Comparison of ENCODE assay signal across 10 cellular contexts in genomic region chr15:50390549-50391264, GRCh38. TPM values are rescaled to one million over a fixed set of nuclear protein-coding genes. Genes with fewer than 3 reads are reported as not detected.
DNase-seq lines count a peak whose midpoint lies in the region; ATAC-seq, FAIRE-seq and TF ChIP-seq lines count a peak whose summit lies in the region.
"Had no signal": no experiment of that assay in that cellular context is flagged by ENCODE, and none has a peak within 500 bp of the region (broad histone marks: within the 10 kb centered on the region; RNA-seq: fewer than 3 reads in every experiment).

No MANE protein-coding gene starts in this region.

- no peaks in the 10 kb centered on the region for H3K79me2 ChIP-seq in GM12878 (ENCODE audit: control insufficient read depth, insufficient read depth, low read length)

- H4K20me1 ChIP-seq in GM12878 (ENCODE audit: control insufficient read depth, insufficient read depth) = no peaks in the 10 kb centered on the region

- WGBS in GM12878 (ENCODE audit: insufficient coverage, insufficient replicate concordance, low lambda C conversion rate, missing lambda C conversion rate) = 34% methylated on average over 4 of the region's 4 CpGs

- no peak overlapping the region for H3K9ac ChIP-seq in GM12878 (ENCODE audit: control insufficient read depth, insufficient read depth, low read length)

- no TSS peak for BruUV-seq in GM12878 (replicated peaks; lab: Mats Ljungman, UMichigan)

- TF ChIP-seq RAD21 in GM12878 (IDR thresholded peaks at IDR 0.05; ENCODE audit: insufficient read depth, low read depth, low read length) = no peak

- in situ Hi-C loops in GM12878 (cut with MboI) (no loop called here), GM13977 (cut with MboI; ENCODE audit: low pct_unique_long_range_greater_than_20kb, low sequenced_read_pairs, unreplicated experiment) (no loop called here)

- no peak overlapping the region for H2AFZ ChIP-seq in GM12878 (ENCODE audit: control insufficient read depth, low read depth, low read length)

- RAD21 ChIA-PET in GM12878 (lab: Charles Lee; ENCODE audit: unreplicated experiment) = interaction anchor here (0.6 to 1.6 kb wide), 3 partner anchors 12 to 39 kb away, joined by 3 to 9 read pairs (median 3); partner anchors contain the start of gene USP8

- H3K27me3 ChIP-seq in GM12878 (replicated peaks in 1 of 2; ENCODE audit: control insufficient read depth in 2 of 2, insufficient read depth in 2 of 2, low read length in 1 of 2) = no peaks in the 10 kb centered on the region
- H3K27me3 ChIP-seq in MG63 = no peaks in the 10 kb centered on the region
- H3K27me3 ChIP-seq: heart right ventricle, stomach had no signal

- peak overlapping the region; percentile 13; the same call in 1 of the 2 replicates for H3K4me3 ChIP-seq in GM12878
- H3K4me3 ChIP-seq in MG63 = no peak overlapping the region
- H3K4me3 ChIP-seq: heart right ventricle, stomach had no signal

- intact Hi-C loops in GM12878 (cut with micrococcal nuclease; ENCODE audit: unreplicated experiment) = loop anchor here (1.0 kb wide), 1 partner anchor 35 kb away; the partner anchor contains the start of gene GABPB1
- intact Hi-C loops in head of caudate nucleus (cut with DNase I) = no loop called here

- DNase-seq in DMS53 (lab: John Stamatoyannopoulos, UW) (peak; percentile 81), GM12878 (ENCODE audit: low read depth, low spot score) (peak; percentile 49), head of caudate nucleus (no peak), GM13977 (ENCODE audit: low spot score) (no peak), MG63 (no peak)
- DNase-seq in activated CD4-positive, alpha-beta T cell treated with anti-CD3 and anti-CD28 coated beads, Interleukin-2, amount 50 U/mL, for 48 hours = no peak
- DNase-seq: heart right ventricle, stomach had no signal

- H3K9me3 ChIP-seq in GM12878 (replicated peaks; ENCODE audit: control insufficient read depth, insufficient read depth, low read length) (no peaks in the 10 kb centered on the region), MG63 (no peaks in the 10 kb centered on the region)
- H3K9me3 ChIP-seq: heart right ventricle, stomach had no signal

- peak overlapping the region; percentile 5 for H3K4me2 ChIP-seq in GM12878 (ENCODE audit: control insufficient read depth, insufficient read depth)

- CTCF ChIA-PET in GM12878 (lab: Yijun Ruan, JAX) = interaction anchor here (0.7 to 1.4 kb wide), 3 partner anchors 11 to 34 kb away, joined by 3 to 5 read pairs (median 4); partner anchors contain the start of gene USP8

- POLR2A ChIA-PET in GM12878 (lab: Charles Lee) = interaction anchor here (1.0 to 1.3 kb wide), 5 partner anchors 12 to 36 kb away, joined by 3 read pairs; partner anchors contain the start of genes GABPB1 and USP8

- peak overlapping the region; percentile 1; the same call in 1 of the 2 replicates for H3K27ac ChIP-seq in GM12878 (ENCODE audit: control insufficient read depth, insufficient read depth)
- H3K27ac ChIP-seq: heart right ventricle, stomach had no signal

- peak in 1 of 2 experiments; percentile 87; a peak in 2 of 4 replicates for TF ChIP-seq EP300 in GM12878 (IDR thresholded peaks at IDR 0.05; ENCODE audit: borderline replicate concordance in 1 of 2, control insufficient read depth in 1 of 2, low read depth in 2 of 2, low read length in 2 of 2)

- no peak for TF ChIP-seq POLR2A in GM12878 (IDR thresholded peaks at IDR 0.05; ENCODE audit: low read depth, low read length)

- peak; percentile 61 for FAIRE-seq in GM12878 (lab: Jason Lieb, UNC)

- H3K36me3 ChIP-seq in GM12878 (ENCODE audit: control insufficient read depth in 2 of 2, insufficient read depth in 2 of 2, low read length in 1 of 2) (no peaks in the 10 kb centered on the region), MG63 (no peaks in the 10 kb centered on the region)
- H3K36me3 ChIP-seq: heart right ventricle, stomach had no signal

- TF ChIP-seq CTCF in GM12878 (IDR thresholded peaks at IDR 0.05 in 2 of 3, conservative IDR thresholded peaks at IDR 0.05 in 1 of 3; ENCODE audit: control insufficient read depth in 2 of 3, extremely low read depth in 1 of 3, insufficient read depth in 1 of 3, low read depth in 3 of 3, low read length in 3 of 3) (no peak), GM13977 (IDR thresholded peaks at IDR 0.05; ENCODE audit: extremely low read depth, insufficient read depth, missing control alignments) (no peak)

- peaks cover 14% of the 10 kb centered on the region for H3K4me1 ChIP-seq in GM12878 (ENCODE audit: control insufficient read depth, insufficient read depth, low read length)
- H3K4me1 ChIP-seq: stomach had no signal

- ATAC-seq in GM21423 (IDR thresholded peaks at IDR 0.05; ENCODE audit: unreplicated experiment) (peak; percentile 89), HG03460 (IDR thresholded peaks at IDR 0.05; ENCODE audit: unreplicated experiment) (peak; percentile 79), GM12878 (peak; percentile 91)
- ATAC-seq: heart right ventricle had no signal

- SMC1A ChIA-PET in GM12878 (lab: Charles Lee; ENCODE audit: uncharacterized antibody, unreplicated experiment) = interaction anchor here (0.7 to 2.0 kb wide), 11 partner anchors 12 to 495 kb away, joined by 3 to 11 read pairs (median 4); partner anchors contain the start of gene USP8

TF ChIP-seq in GM12878, 131 proteins besides CTCF, POLR2A, EP300 and RAD21 (continues in another document):
- TF ChIP-seq, protein P1, sequence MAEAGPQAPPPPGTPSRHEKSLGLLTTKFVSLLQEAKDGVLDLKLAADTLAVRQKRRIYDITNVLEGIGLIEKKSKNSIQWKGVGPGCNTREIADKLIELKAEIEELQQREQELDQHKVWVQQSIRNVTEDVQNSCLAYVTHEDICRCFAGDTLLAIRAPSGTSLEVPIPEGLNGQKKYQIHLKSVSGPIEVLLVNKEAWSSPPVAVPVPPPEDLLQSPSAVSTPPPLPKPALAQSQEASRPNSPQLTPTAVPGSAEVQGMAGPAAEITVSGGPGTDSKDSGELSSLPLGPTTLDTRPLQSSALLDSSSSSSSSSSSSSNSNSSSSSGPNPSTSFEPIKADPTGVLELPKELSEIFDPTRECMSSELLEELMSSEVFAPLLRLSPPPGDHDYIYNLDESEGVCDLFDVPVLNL (IDR thresholded peaks at IDR 0.05; ENCODE audit: low read depth, low read length) = no peak
- TF ChIP-seq EZH2 (IDR thresholded peaks at IDR 0.05; ENCODE audit: borderline replicate concordance, control insufficient read depth, low read depth, low read length) (no peak), SREBF2 (IDR thresholded peaks at IDR 0.05; ENCODE audit: low read length) (no peak), ZZZ3 (IDR thresholded peaks at IDR 0.05; ENCODE audit: control insufficient read depth, insufficient read length, low read depth) (no peak), SUPT20H (IDR thresholded peaks at IDR 0.05; ENCODE audit: borderline replicate concordance, control insufficient read depth, low read depth, low read length) (no peak), RFX5 (IDR thresholded peaks at IDR 0.05; ENCODE audit: low read depth, low read length) (no peak), MTA2 (IDR thresholded peaks at IDR 0.05; ENCODE audit: low read depth) (peak; percentile 56), NR2C1 (IDR thresholded peaks at IDR 0.05) (no peak)

RNA-seq across cellular contexts. Expression of gene USP8, which starts 33.5 kb away (rescaled TPM):
- 108 and 116 TPM in 2 replicates for total RNA-seq in GM12878 (2013; cell fraction: nucleolus; rRNA removed)
- total RNA-seq in GM12878 (2014; rRNA removed) (27.6 and 32.3 TPM in 2 replicates), GM12878 (2014; rRNA removed; fragmentation: Illumina TruSeq; extraction: Trizol) (36.8 and 44.6 TPM in 2 replicates), GM12878 (2021) (34.8 and 42.3 TPM in 2 replicates)
- polyA plus RNA-seq in GM12878 (2011; ENCODE audit: low read depth) = 14.8 TPM
- polyA plus RNA-seq in GM12878 (2011; rRNA removed) (51.7 and 71.6 TPM in 2 replicates), GM12878 (2014; fragmentation: Illumina TruSeq; extraction: Trizol) (39.7 and 43.3 TPM in 2 replicates), GM12878 (2014; fragmentation: Nextera tagmentation; extraction: Ambion mirVana) (10 to 100 TPM; 25.2 to 30.2 TPM), GM12878 (2014; rRNA removed) (27.5 and 28.7 TPM in 2 replicates), GM12878 (2016; fragmentation: Nextera tagmentation; extraction: Ambion mirVana) (10 to 100 TPM; 35.5 to 42.3 TPM)
- polyA plus RNA-seq in GM12878 (2011; cell fraction: cytosol; rRNA removed) = 16.9 and 17.5 TPM in 2 replicates
- 29.5 and 36.4 TPM in 2 replicates for polyA plus RNA-seq in GM12878 (2011; cell fraction: nucleus; rRNA removed)
- 20.6 and 26.6 TPM in 2 replicates for polyA plus RNA-seq in GM12878 (2012)
- polyA minus RNA-seq in GM12878 (2011; rRNA and poly(A)+ RNA removed) = 39.4 and 50.5 TPM in 2 replicates
- polyA minus RNA-seq in GM12878 (2011; cell fraction: cytosol; rRNA and poly(A)+ RNA removed) = 15.6 and 20.5 TPM in 2 replicates
- 41.2 and 67.5 TPM in 2 replicates for polyA minus RNA-seq in GM12878 (2011; cell fraction: nucleus; rRNA and poly(A)+ RNA removed)
- 48.0 and 81.2 TPM in 2 replicates for total RNA-seq in MG63 (2014; rRNA removed; shearing (Covaris generic); ENCODE audit: low replicate concordance)

RNA-seq across cellular contexts. Expression of gene GABPB1, which starts 35.7 kb away (rescaled TPM):
- 64.7 and 67.7 TPM in 2 replicates for total RNA-seq in GM12878 (2013; cell fraction: nucleolus; rRNA removed)
- 44.2 and 49.8 TPM in 2 replicates for total RNA-seq in GM12878 (2014; rRNA removed)
- total RNA-seq in GM12878 (2014; rRNA removed; fragmentation: Illumina TruSeq; extraction: Trizol) = 40.2 and 42.3 TPM in 2 replicates
- 32.4 and 35.9 TPM in 2 replicates for total RNA-seq in GM12878 (2021)
- 14.6 TPM for polyA plus RNA-seq in GM12878 (2011; ENCODE audit: low read depth)
- 48.2 and 56.6 TPM in 2 replicates for polyA plus RNA-seq in GM12878 (2011; rRNA removed)
- 38.6 and 42.3 TPM in 2 replicates for polyA plus RNA-seq in GM12878 (2011; cell fraction: cytosol; rRNA removed)
- 32.4 and 37.6 TPM in 2 replicates for polyA plus RNA-seq in GM12878 (2011; cell fraction: nucleus; rRNA removed)
- polyA plus RNA-seq in GM12878 (2012) = 16.2 and 19.1 TPM in 2 replicates
- polyA plus RNA-seq in GM12878 (2014; fragmentation: Illumina TruSeq; extraction: Trizol) = 37.3 and 45.5 TPM in 2 replicates
- 10 to 100 TPM; 13.9 to 18.2 TPM for polyA plus RNA-seq in GM12878 (2014; fragmentation: Nextera tagmentation; extraction: Ambion mirVana)
- polyA plus RNA-seq in GM12878 (2014; rRNA removed) = 37.9 and 38.9 TPM in 2 replicates
- polyA plus RNA-seq in GM12878 (2016; fragmentation: Nextera tagmentation; extraction: Ambion mirVana) = 10 to 100 TPM; 40.8 to 41.6 TPM
- 43.0 and 70.3 TPM in 2 replicates for polyA minus RNA-seq in GM12878 (2011; rRNA and poly(A)+ RNA removed)
- 17.0 and 22.8 TPM in 2 replicates for polyA minus RNA-seq in GM12878 (2011; cell fraction: cytosol; rRNA and poly(A)+ RNA removed)
- 17.2 and 20.6 TPM in 2 replicates for polyA minus RNA-seq in GM12878 (2011; cell fraction: nucleus; rRNA and poly(A)+ RNA removed)
- total RNA-seq in MG63 (2014; rRNA removed; shearing (Covaris generic); ENCODE audit: low replicate concordance) = 31.2 and 46.1 TPM in 2 replicates

Comparison
In these comparisons a context has a peak if more than half of its experiments do, and no peak if none do; other contexts are left out.
1. DNase-seq: peak in DMS53 (single experiment) and GM12878 (single experiment); none in activated CD4-positive, alpha-beta T cell treated with anti-CD3 and anti-CD28 coated beads, Interleukin-2, amount 50 U/mL, for 48 hours (0 of 2), head of caudate nucleus (0 of 42), GM13977 (single experiment) and MG63 (single experiment).
2. Peak in every context shown above with its lines, with median percentiles within 50 percentile points of each other: ATAC-seq.